1 cellular context compared by ENCODE assay signal in genomic region chr19:42252365-42253244, GRCh38.
A peak's percentile ranks its signal among the peaks of the same experiment; 100 is the strongest.
TF ChIP-seq lines count a peak whose summit lies in the region.

No MANE protein-coding gene starts in this region.

TF ChIP-seq in HEK293, 187 proteins besides CTCF, POLR2A, EP300 and RAD21 (continued from another document and continues in another):
- TF ChIP-seq ZNF398 (tag by site-specific recombination; IDR thresholded peaks at IDR 0.05) (peak; percentile 95), ZNF341 (tag by site-specific recombination; IDR thresholded peaks at IDR 0.05; ENCODE audit: low read depth) (no peak), ZBTB48 (tag by site-specific recombination; IDR thresholded peaks at IDR 0.05) (peak; percentile 19; the same call in 1 of the 2 replicates), FEZF1 (tag by site-specific recombination; IDR thresholded peaks at IDR 0.05) (no peak), ZNF416 (tag by site-specific recombination; IDR thresholded peaks at IDR 0.05) (no peak), ZNF266 (tag by site-specific recombination; IDR thresholded peaks at IDR 0.05; ENCODE audit: low read depth) (no peak), ZNF133 (tag by site-specific recombination; IDR thresholded peaks at IDR 0.05) (no peak), ZNF777 (tag by site-specific recombination; IDR thresholded peaks at IDR 0.05; ENCODE audit: borderline replicate concordance) (no peak), ZNF362 (tag by site-specific recombination; IDR thresholded peaks at IDR 0.05) (no peak), OSR2 (tag by site-specific recombination; IDR thresholded peaks at IDR 0.05) (no peak), ZNF501 (tag by site-specific recombination; IDR thresholded peaks at IDR 0.05) (peak; percentile 37; the same call in 1 of the 2 replicates), IKZF3 (tag by site-specific recombination; IDR thresholded peaks at IDR 0.05) (peak; percentile 50), ZNF248 (tag by site-specific recombination; IDR thresholded peaks at IDR 0.05) (no peak), ZNF280D (tag by site-specific recombination; IDR thresholded peaks at IDR 0.05) (0 out of 2 replicates have a peak, but pooled peaks have one; percentile 24), ZNF391 (tag by site-specific recombination; IDR thresholded peaks at IDR 0.05; ENCODE audit: borderline replicate concordance, low read depth) (peak; percentile 47; the same call in 1 of the 2 replicates), ZNF214 (tag by site-specific recombination; IDR thresholded peaks at IDR 0.05; ENCODE audit: borderline replicate concordance) (no peak), ZNF37A (tag by site-specific recombination; IDR thresholded peaks at IDR 0.05) (no peak), PRDM1 (tag by site-specific recombination; IDR thresholded peaks at IDR 0.05) (no peak), GFI1B (tag by site-specific recombination; IDR thresholded peaks at IDR 0.05) (no peak), GLIS1 (tag by site-specific recombination; IDR thresholded peaks at IDR 0.05) (no peak; the same call in 1 of the 2 replicates), AEBP2 (tag by site-specific recombination; IDR thresholded peaks at IDR 0.05; ENCODE audit: borderline replicate concordance) (no peak), ZNF544 (tag by site-specific recombination; IDR thresholded peaks at IDR 0.05) (no peak), ZNF202 (tag by site-specific recombination; IDR thresholded peaks at IDR 0.05; ENCODE audit: borderline replicate concordance) (no peak), ZNF580 (tag by site-specific recombination; IDR thresholded peaks at IDR 0.05) (no peak), ZFHX2 (tag by site-specific recombination; conservative IDR thresholded peaks at IDR 0.05) (no peak), ZNF639 (tag by site-specific recombination; IDR thresholded peaks at IDR 0.05) (peak; percentile 21; the same call in 1 of the 2 replicates), ZNF510 (tag by site-specific recombination; IDR thresholded peaks at IDR 0.05; ENCODE audit: insufficient replicate concordance) (no peak), KLF9 (tag by site-specific recombination; IDR thresholded peaks at IDR 0.05; ENCODE audit: low read depth) (no peak), ZNF335 (tag by site-specific recombination; conservative IDR thresholded peaks at IDR 0.05) (peak; percentile 86), ZNF112 (tag by site-specific recombination; IDR thresholded peaks at IDR 0.05) (no peak), ZNF561 (tag by site-specific recombination; IDR thresholded peaks at IDR 0.05; ENCODE audit: borderline replicate concordance) (no peak), ZFP41 (tag by site-specific recombination; IDR thresholded peaks at IDR 0.05; ENCODE audit: borderline replicate concordance) (no peak), BCL11B (tag by site-specific recombination; IDR thresholded peaks at IDR 0.05; ENCODE audit: low read depth) (no peak), ZNF449 (tag by site-specific recombination; IDR thresholded peaks at IDR 0.05) (no peak), ZBTB49 (tag by site-specific recombination; IDR thresholded peaks at IDR 0.05; ENCODE audit: low read depth) (no peak), ZBTB21 (tag by site-specific recombination; IDR thresholded peaks at IDR 0.05) (peak; percentile 85; the same call in 1 of the 2 replicates), ZBTB8A (tag by site-specific recombination; IDR thresholded peaks at IDR 0.05) (no peak), ZNF514 (tag by site-specific recombination; IDR thresholded peaks at IDR 0.05) (no peak), ZSCAN23 (tag by site-specific recombination; IDR thresholded peaks at IDR 0.05) (no peak), ZNF792 (tag by site-specific recombination; IDR thresholded peaks at IDR 0.05) (peak; percentile 62; the same call in 1 of the 2 replicates), ZSCAN30 (tag by site-specific recombination; IDR thresholded peaks at IDR 0.05) (0 out of 2 replicates have a peak, but pooled peaks have one; percentile 34), RBAK (tag by site-specific recombination; IDR thresholded peaks at IDR 0.05) (no peak), ZNF660 (tag by site-specific recombination; IDR thresholded peaks at IDR 0.05) (peak; percentile 63), ZNF585B (tag by site-specific recombination; IDR thresholded peaks at IDR 0.05) (no peak), SETDB1 (IDR thresholded peaks at IDR 0.05; ENCODE audit: insufficient read length, low read length) (no peak), ZBTB20 (tag by site-specific recombination; IDR thresholded peaks at IDR 0.05) (peak; percentile 2; the same call in 1 of the 2 replicates), TRIM28 (IDR thresholded peaks at IDR 0.05; ENCODE audit: borderline replicate concordance, low read length) (no peak), ZNF560 (tag by site-specific recombination; IDR thresholded peaks at IDR 0.05; ENCODE audit: borderline replicate concordance) (no peak), SCRT1 (tag by site-specific recombination; IDR thresholded peaks at IDR 0.05; ENCODE audit: borderline replicate concordance) (no peak), ZNF830 (tag by site-specific recombination; IDR thresholded peaks at IDR 0.05; ENCODE audit: low read depth) (no peak), GLI2 (tag by site-specific recombination; IDR thresholded peaks at IDR 0.05; ENCODE audit: borderline replicate concordance, low read depth) (no peak), ZSCAN18 (tag by site-specific recombination; IDR thresholded peaks at IDR 0.05) (no peak), MZF1 (tag by site-specific recombination; IDR thresholded peaks at IDR 0.05; ENCODE audit: borderline replicate concordance) (0 out of 2 replicates have a peak, but pooled peaks have one; percentile 15)
